7 cellular contexts compared by ENCODE assay signal in the genomic region with DNA sequence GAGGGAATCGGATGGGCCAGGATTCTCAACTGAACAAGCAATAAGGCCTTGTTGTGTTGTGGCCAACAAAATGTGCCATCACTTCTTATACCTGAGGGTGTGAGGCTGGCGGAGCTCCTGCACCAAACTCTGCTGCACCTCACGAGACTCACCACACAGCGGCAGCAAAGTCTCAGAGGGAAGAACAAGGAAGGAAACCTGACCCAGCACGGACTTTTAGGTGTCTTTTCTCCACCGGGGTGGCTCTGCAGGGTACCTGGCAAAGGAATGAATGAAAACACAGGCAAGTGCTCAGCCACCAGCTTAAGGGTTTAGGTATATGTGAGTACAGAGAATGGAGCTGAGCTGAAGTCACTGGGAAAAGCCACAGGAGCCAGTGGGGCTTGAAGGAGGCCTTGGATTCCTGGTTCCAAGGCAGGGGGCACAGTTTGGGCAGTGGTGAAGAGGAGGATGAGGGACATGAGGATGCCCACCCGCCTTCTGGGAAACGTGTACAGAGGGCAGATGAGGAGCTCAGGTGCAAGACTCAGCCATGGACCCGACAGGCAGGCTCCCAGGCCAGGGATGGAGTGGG. TPM values are rescaled to one million over a fixed set of nuclear protein-coding genes. Genes with fewer than 3 reads are reported as not detected.
DNase-seq lines count a peak whose midpoint lies in the region; ATAC-seq and TF ChIP-seq lines count a peak whose summit lies in the region.

No MANE protein-coding gene starts in this region.

- no peak for TF ChIP-seq POLR2A in esophagus muscularis mucosa (IDR thresholded peaks at IDR 0.05; ENCODE audit: low read depth)

- H3K14ac ChIP-seq in neuronal stem cell (ENCODE audit: low read length): no peak overlapping the region

- H3K79me1 ChIP-seq in neuronal stem cell (ENCODE audit: low read depth, low read length): no peaks in the 10 kb centered on the region

- 42% methylated on average over 9 of the region's 9 CpGs for WGBS in esophagus muscularis mucosa
- no CpG with 5 or more reads among the region's 9 CpGs for WGBS in neuronal stem cell (ENCODE audit: extremely low coverage in 2 of 2, insufficient read length in 2 of 2, insufficient replicate concordance in 1 of 2), 2 donors

- H3K4ac ChIP-seq in neuronal stem cell (ENCODE audit: low read length): no peak overlapping the region

- intact Hi-C loops in esophagus muscularis mucosa (cut with DNase I): no loop called here

- H3K27me3 ChIP-seq in SJCRH30 (no peaks in the 10 kb centered on the region; the same call in 1 of the 2 replicates), esophagus muscularis mucosa (no peaks in the 10 kb centered on the region), neuronal stem cell (ENCODE audit: control insufficient read depth in 3 of 3, insufficient read depth in 3 of 3, low read depth in 1 of 3, low read length in 3 of 3) (peaks cover 0 to 10% (median 0%) of the 10 kb centered on the region in 3 experiments)

- no peak overlapping the region for H4K8ac ChIP-seq in neuronal stem cell (ENCODE audit: low read depth, low read length)

- no peak overlapping the region for H4K91ac ChIP-seq in neuronal stem cell (ENCODE audit: low read depth, low read length, poor library complexity)

- ATAC-seq in GM21381 (IDR thresholded peaks at IDR 0.05; ENCODE audit: unreplicated experiment) (peak; percentile 61), GM18517 (IDR thresholded peaks at IDR 0.05; ENCODE audit: unreplicated experiment) (no peak)

- DNase-seq in GM03348 (ENCODE audit: low spot score): peak; percentile 33
- DNase-seq in LoVo (ENCODE audit: low spot score): peak; percentile 75
- DNase-seq in SJCRH30: peak; percentile 57 to 72
- DNase-seq in esophagus muscularis mucosa (ENCODE audit: extremely low spot score): peak; percentile 92
- DNase-seq in neuronal stem cell (ENCODE audit: low spot score): peak; percentile 37

- no peak for TF ChIP-seq EP300 in esophagus muscularis mucosa (IDR thresholded peaks at IDR 0.05)

- no peak overlapping the region for H2BK120ac ChIP-seq in neuronal stem cell (ENCODE audit: low read depth, low read length)

- no peaks in the 10 kb centered on the region for H3K9me3 ChIP-seq in SJCRH30 (replicated peaks)
- no peaks in the 10 kb centered on the region for H3K9me3 ChIP-seq in esophagus muscularis mucosa
- H3K9me3 ChIP-seq in neuronal stem cell (replicated peaks in 1 of 2; ENCODE audit: control insufficient read depth in 2 of 2, insufficient read depth in 1 of 2, low read depth in 1 of 2, low read length in 2 of 2): no peaks in the 10 kb centered on the region

- no peak overlapping the region for H2BK12ac ChIP-seq in neuronal stem cell (ENCODE audit: low read length)

- no peak overlapping the region for H2BK5ac ChIP-seq in neuronal stem cell (ENCODE audit: low read length)

- H3K4me3 ChIP-seq in SJCRH30: no peak overlapping the region
- no peak overlapping the region for H3K4me3 ChIP-seq in esophagus muscularis mucosa
- no peak overlapping the region for H3K4me3 ChIP-seq in neuronal stem cell (ENCODE audit: low read length in 2 of 2)

- H3K23ac ChIP-seq in neuronal stem cell (ENCODE audit: low read depth, low read length, poor library complexity): no peak overlapping the region

- H3K36me3 ChIP-seq in SJCRH30 (no peaks in the 10 kb centered on the region), esophagus muscularis mucosa (no peaks in the 10 kb centered on the region), neuronal stem cell (replicated peaks in 1 of 2; ENCODE audit: control insufficient read depth in 2 of 2, insufficient read depth in 2 of 2, low read length in 2 of 2) (no peaks in the 10 kb centered on the region)

- H3K9ac ChIP-seq in neuronal stem cell (ENCODE audit: low read depth, low read length, poor library complexity): no peak overlapping the region

- H3K27ac ChIP-seq in SJCRH30: no peak overlapping the region
- no peak overlapping the region for H3K27ac ChIP-seq in esophagus muscularis mucosa (replicated peaks in 1 of 4)
- no peak overlapping the region for H3K27ac ChIP-seq in neuronal stem cell (replicated peaks; ENCODE audit: low read length)

- TF ChIP-seq CTCF in esophagus muscularis mucosa (IDR thresholded peaks at IDR 0.05): peak in 1 of 3 experiments; percentile 17

- H2AFZ ChIP-seq in neuronal stem cell (ENCODE audit: low read length): peak overlapping the region; percentile 42

- no peak overlapping the region for H3K4me2 ChIP-seq in neuronal stem cell (ENCODE audit: insufficient read depth, low read length, poor library complexity, severe bottlenecking)

- H2BK15ac ChIP-seq in neuronal stem cell (ENCODE audit: low read length): no peak overlapping the region

- H3K18ac ChIP-seq in neuronal stem cell (ENCODE audit: low read length): no peak overlapping the region

- H3K4me1 ChIP-seq in SJCRH30: no peaks in the 10 kb centered on the region
- H3K4me1 ChIP-seq in esophagus muscularis mucosa: no peaks in the 10 kb centered on the region
- peaks cover 0 to 3% of the 10 kb centered on the region in 2 donors for H3K4me1 ChIP-seq in neuronal stem cell (ENCODE audit: control insufficient read depth in 2 of 2, insufficient read depth in 1 of 2, low read depth in 1 of 2, low read length in 2 of 2)

- no peak overlapping the region for H2AK5ac ChIP-seq in neuronal stem cell (ENCODE audit: low read depth, low read length)

RNA-seq across cellular contexts. Expression of a gene that starts 31.1 kb away (rescaled TPM):
- not detected in 2 replicates for total RNA-seq in SJCRH30 (2014; rRNA removed; shearing (Covaris generic))
- not detected for total RNA-seq in esophagus muscularis mucosa
- polyA plus RNA-seq in neuronal stem cell (2013, experiment 1 of 2): not detected
- polyA plus RNA-seq in neuronal stem cell (2013, experiment 2 of 2): not detected

Comparison
In these comparisons a context has a peak if more than half of its experiments do, and no peak if none do; other contexts are left out.
1. DNase-seq: peak in every context shown above with its lines; median percentile 92 in esophagus muscularis mucosa; 75 in LoVo; 64 in SJCRH30; 37 in neuronal stem cell; 33 in GM03348.